In the genomic region with DNA sequence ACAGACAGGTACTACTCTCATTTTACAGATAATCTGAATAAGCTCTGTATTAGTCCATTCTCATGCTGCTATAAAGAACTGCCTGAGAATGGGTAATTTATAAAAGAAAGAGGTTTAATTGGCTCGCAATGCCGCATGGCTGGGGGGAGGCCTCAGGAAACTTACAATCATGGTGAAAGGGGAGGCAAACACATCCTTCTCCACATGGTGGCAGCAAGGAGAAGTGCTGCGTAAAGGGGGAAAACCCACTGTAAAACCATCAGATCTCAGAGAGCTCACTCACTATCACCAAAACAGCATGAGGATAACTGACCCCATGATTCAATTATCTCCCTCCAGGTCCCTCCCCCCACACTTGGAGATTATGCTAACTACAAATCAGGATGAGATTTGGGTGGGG, we compare ENCODE assay signal across 10 cellular contexts.
DNase-seq lines count a peak whose midpoint lies in the region; ATAC-seq and TF ChIP-seq lines count a peak whose summit lies in the region.
"Had no signal": no experiment of that assay in that cellular context is flagged by ENCODE, and none has a peak within 500 bp of the region (broad histone marks: within the 10 kb centered on the region; RNA-seq: fewer than 3 reads in every experiment).

No MANE protein-coding gene starts in this region.

- H3K79me2 ChIP-seq in KMS-11 (ENCODE audit: insufficient read depth, low read depth), result no peaks in the 10 kb centered on the region
- H3K79me2 ChIP-seq: parathyroid adenoma had no signal

- TF ChIP-seq CTCF in KMS-11 (conservative IDR thresholded peaks at IDR 0.05; ENCODE audit: low read depth, low read length) (peak; percentile 67), epithelial cell of proximal tubule (conservative IDR thresholded peaks at IDR 0.05; ENCODE audit: low read depth, low read length) (peak; percentile 75)

- ATAC-seq in GM19025 (IDR thresholded peaks at IDR 0.05; ENCODE audit: low read depth, unreplicated experiment) (peak; percentile 63), Right ventricle myocardium inferior (no peak), GM21619 (IDR thresholded peaks at IDR 0.05; ENCODE audit: unreplicated experiment) (no peak)

- H3K36me3 ChIP-seq in KMS-11 (ENCODE audit: insufficient read depth), result no peaks in the 10 kb centered on the region

- intact Hi-C loops in Right ventricle myocardium inferior (cut with DNase I), result no loop called here

- H3K27me3 ChIP-seq in KMS-11 (ENCODE audit: insufficient read depth, low read depth), result no peaks in the 10 kb centered on the region

- no peak overlapping the region for H3K4me2 ChIP-seq in KMS-11

- H3K9ac ChIP-seq in KMS-11, result no peak overlapping the region
- H3K9ac ChIP-seq: parathyroid adenoma had no signal

- no peak overlapping the region for H3K27ac ChIP-seq in KMS-11
- H3K27ac ChIP-seq in substantia nigra (ENCODE audit: low read depth, low read length, poor library complexity, severe bottlenecking), result no peak overlapping the region
- H3K27ac ChIP-seq: parathyroid adenoma had no signal

- no peak overlapping the region for H2AFZ ChIP-seq in KMS-11 (ENCODE audit: low read depth)
- H2AFZ ChIP-seq: parathyroid adenoma had no signal

- H4K20me1 ChIP-seq in KMS-11 (ENCODE audit: insufficient read depth), result no peaks in the 10 kb centered on the region

- no peak overlapping the region for H3K4me3 ChIP-seq in KMS-11 (IDR thresholded peaks at IDR 0.05; ENCODE audit: insufficient read depth, low read depth, low read length)
- no peak overlapping the region for H3K4me3 ChIP-seq in epithelial cell of proximal tubule (ENCODE audit: low read depth, low read length)

- peak; percentile 10 for DNase-seq in COLO668 (lab: John Stamatoyannopoulos, UW; ENCODE audit: unreplicated experiment)
- DNase-seq in epithelial cell of proximal tubule (ENCODE audit: low read depth), result peak; percentile 4
- no peak for DNase-seq in substantia nigra (lab: John Stamatoyannopoulos, UW)
- no peak for DNase-seq in Right ventricle myocardium inferior (ENCODE audit: missing footprints)
- no peak for DNase-seq in ureter (ENCODE audit: low spot score)
- DNase-seq: activated CD8-positive, alpha-beta memory T cell treated with anti-CD3 and anti-CD28 coated beads, Interleukin-2, amount 50 U/mL, for 4 hours had no signal

- H3K4me1 ChIP-seq in KMS-11 (ENCODE audit: low read depth, poor library complexity, severe bottlenecking), result no peaks in the 10 kb centered on the region
- H3K4me1 ChIP-seq: parathyroid adenoma had no signal

Comparison
In these comparisons a context has a peak if more than half of its experiments do, and no peak if none do; other contexts are left out.
1. DNase-seq: peak in COLO668 (single experiment) and epithelial cell of proximal tubule (single experiment); none in substantia nigra (0 of 49), Right ventricle myocardium inferior (single experiment) and ureter (single experiment).